Comparison of ENCODE assay signal across 1 cellular context in the genomic region with DNA sequence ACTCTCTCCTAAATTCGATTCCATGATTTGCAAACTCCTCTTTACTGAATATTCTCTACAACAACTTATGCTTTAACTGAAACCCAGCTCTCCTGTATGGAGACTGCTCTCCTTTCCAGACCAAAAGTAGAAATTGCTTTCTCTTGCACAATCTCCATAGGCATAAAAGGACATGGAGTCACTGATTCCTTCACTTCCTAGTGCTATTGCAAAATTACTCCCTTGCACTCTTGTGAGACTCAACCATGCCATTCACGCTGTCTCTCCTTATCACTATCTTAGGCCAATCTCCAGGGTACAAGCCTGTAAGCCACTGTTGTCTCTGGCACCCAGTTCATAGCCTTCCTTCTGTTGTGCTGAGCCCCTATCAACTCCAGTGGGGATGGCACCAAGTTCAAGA.
TF ChIP-seq lines count a peak whose summit lies in the region.

No MANE protein-coding gene starts in this region.

TF ChIP-seq in GM23338, 12 proteins besides CTCF, POLR2A, EP300 and RAD21:
- TF ChIP-seq, protein P1, sequence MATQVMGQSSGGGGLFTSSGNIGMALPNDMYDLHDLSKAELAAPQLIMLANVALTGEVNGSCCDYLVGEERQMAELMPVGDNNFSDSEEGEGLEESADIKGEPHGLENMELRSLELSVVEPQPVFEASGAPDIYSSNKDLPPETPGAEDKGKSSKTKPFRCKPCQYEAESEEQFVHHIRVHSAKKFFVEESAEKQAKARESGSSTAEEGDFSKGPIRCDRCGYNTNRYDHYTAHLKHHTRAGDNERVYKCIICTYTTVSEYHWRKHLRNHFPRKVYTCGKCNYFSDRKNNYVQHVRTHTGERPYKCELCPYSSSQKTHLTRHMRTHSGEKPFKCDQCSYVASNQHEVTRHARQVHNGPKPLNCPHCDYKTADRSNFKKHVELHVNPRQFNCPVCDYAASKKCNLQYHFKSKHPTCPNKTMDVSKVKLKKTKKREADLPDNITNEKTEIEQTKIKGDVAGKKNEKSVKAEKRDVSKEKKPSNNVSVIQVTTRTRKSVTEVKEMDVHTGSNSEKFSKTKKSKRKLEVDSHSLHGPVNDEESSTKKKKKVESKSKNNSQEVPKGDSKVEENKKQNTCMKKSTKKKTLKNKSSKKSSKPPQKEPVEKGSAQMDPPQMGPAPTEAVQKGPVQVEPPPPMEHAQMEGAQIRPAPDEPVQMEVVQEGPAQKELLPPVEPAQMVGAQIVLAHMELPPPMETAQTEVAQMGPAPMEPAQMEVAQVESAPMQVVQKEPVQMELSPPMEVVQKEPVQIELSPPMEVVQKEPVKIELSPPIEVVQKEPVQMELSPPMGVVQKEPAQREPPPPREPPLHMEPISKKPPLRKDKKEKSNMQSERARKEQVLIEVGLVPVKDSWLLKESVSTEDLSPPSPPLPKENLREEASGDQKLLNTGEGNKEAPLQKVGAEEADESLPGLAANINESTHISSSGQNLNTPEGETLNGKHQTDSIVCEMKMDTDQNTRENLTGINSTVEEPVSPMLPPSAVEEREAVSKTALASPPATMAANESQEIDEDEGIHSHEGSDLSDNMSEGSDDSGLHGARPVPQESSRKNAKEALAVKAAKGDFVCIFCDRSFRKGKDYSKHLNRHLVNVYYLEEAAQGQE (IDR thresholded peaks at IDR 0.05; ENCODE audit: unreplicated experiment) = no peak
- TF ChIP-seq, protein P2, sequence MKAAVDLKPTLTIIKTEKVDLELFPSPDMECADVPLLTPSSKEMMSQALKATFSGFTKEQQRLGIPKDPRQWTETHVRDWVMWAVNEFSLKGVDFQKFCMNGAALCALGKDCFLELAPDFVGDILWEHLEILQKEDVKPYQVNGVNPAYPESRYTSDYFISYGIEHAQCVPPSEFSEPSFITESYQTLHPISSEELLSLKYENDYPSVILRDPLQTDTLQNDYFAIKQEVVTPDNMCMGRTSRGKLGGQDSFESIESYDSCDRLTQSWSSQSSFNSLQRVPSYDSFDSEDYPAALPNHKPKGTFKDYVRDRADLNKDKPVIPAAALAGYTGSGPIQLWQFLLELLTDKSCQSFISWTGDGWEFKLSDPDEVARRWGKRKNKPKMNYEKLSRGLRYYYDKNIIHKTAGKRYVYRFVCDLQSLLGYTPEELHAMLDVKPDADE (IDR thresholded peaks at IDR 0.05) = no peak
- TF ChIP-seq ZNF114 (CRISPR knock-in tag; IDR thresholded peaks at IDR 0.05) (no peak), STAT1 (IDR thresholded peaks at IDR 0.05; ENCODE audit: unreplicated experiment) (no peak), JUNB (IDR thresholded peaks at IDR 0.05; ENCODE audit: unreplicated experiment) (no peak), NANOG (IDR thresholded peaks at IDR 0.05; ENCODE audit: borderline replicate concordance) (no peak), POLR2AphosphoS5 (IDR thresholded peaks at IDR 0.05; ENCODE audit: low read depth) (no peak), ZNF331 (CRISPR knock-in tag; IDR thresholded peaks at IDR 0.05; ENCODE audit: low read depth) (no peak), EZH2 (IDR thresholded peaks at IDR 0.05; ENCODE audit: low read depth, unreplicated experiment) (no peak), EZH2phosphoT487 (IDR thresholded peaks at IDR 0.05; ENCODE audit: unreplicated experiment) (no peak), CREB1 (CRISPR knock-in tag; IDR thresholded peaks at IDR 0.05; ENCODE audit: low read depth) (no peak)
- TF ChIP-seq, protein P3, sequence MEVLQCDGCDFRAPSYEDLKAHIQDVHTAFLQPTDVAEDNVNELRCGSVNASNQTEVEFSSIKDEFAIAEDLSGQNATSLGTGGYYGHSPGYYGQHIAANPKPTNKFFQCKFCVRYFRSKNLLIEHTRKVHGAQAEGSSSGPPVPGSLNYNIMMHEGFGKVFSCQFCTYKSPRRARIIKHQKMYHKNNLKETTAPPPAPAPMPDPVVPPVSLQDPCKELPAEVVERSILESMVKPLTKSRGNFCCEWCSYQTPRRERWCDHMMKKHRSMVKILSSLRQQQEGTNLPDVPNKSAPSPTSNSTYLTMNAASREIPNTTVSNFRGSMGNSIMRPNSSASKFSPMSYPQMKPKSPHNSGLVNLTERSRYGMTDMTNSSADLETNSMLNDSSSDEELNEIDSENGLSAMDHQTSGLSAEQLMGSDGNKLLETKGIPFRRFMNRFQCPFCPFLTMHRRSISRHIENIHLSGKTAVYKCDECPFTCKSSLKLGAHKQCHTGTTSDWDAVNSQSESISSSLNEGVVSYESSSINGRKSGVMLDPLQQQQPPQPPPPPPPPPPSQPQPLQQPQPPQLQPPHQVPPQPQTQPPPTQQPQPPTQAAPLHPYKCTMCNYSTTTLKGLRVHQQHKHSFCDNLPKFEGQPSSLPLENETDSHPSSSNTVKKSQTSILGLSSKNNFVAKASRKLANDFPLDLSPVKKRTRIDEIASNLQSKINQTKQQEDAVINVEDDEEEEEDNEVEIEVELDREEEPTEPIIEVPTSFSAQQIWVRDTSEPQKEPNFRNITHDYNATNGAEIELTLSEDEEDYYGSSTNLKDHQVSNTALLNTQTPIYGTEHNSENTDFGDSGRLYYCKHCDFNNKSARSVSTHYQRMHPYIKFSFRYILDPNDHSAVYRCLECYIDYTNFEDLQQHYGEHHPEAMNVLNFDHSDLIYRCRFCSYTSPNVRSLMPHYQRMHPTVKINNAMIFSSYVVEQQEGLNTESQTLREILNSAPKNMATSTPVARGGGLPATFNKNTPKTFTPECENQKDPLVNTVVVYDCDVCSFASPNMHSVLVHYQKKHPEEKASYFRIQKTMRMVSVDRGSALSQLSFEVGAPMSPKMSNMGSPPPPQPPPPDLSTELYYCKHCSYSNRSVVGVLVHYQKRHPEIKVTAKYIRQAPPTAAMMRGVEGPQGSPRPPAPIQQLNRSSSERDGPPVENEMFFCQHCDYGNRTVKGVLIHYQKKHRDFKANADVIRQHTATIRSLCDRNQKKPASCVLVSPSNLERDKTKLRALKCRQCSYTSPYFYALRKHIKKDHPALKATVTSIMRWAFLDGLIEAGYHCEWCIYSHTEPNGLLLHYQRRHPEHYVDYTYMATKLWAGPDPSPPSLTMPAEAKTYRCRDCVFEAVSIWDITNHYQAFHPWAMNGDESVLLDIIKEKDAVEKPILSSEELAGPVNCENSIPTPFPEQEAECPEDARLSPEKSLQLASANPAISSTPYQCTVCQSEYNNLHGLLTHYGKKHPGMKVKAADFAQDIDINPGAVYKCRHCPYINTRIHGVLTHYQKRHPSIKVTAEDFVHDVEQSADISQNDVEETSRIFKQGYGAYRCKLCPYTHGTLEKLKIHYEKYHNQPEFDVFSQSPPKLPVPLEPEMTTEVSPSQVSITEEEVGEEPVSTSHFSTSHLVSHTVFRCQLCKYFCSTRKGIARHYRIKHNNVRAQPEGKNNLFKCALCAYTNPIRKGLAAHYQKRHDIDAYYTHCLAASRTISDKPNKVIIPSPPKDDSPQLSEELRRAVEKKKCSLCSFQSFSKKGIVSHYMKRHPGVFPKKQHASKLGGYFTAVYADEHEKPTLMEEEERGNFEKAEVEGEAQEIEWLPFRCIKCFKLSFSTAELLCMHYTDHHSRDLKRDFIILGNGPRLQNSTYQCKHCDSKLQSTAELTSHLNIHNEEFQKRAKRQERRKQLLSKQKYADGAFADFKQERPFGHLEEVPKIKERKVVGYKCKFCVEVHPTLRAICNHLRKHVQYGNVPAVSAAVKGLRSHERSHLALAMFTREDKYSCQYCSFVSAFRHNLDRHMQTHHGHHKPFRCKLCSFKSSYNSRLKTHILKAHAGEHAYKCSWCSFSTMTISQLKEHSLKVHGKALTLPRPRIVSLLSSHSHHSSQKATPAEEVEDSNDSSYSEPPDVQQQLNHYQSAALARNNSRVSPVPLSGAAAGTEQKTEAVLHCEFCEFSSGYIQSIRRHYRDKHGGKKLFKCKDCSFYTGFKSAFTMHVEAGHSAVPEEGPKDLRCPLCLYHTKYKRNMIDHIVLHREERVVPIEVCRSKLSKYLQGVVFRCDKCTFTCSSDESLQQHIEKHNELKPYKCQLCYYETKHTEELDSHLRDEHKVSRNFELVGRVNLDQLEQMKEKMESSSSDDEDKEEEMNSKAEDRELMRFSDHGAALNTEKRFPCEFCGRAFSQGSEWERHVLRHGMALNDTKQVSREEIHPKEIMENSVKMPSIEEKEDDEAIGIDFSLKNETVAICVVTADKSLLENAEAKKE (CRISPR knock-in tag; IDR thresholded peaks at IDR 0.05) = no peak
